14 cellular contexts compared by ENCODE assay signal in the genomic region with DNA sequence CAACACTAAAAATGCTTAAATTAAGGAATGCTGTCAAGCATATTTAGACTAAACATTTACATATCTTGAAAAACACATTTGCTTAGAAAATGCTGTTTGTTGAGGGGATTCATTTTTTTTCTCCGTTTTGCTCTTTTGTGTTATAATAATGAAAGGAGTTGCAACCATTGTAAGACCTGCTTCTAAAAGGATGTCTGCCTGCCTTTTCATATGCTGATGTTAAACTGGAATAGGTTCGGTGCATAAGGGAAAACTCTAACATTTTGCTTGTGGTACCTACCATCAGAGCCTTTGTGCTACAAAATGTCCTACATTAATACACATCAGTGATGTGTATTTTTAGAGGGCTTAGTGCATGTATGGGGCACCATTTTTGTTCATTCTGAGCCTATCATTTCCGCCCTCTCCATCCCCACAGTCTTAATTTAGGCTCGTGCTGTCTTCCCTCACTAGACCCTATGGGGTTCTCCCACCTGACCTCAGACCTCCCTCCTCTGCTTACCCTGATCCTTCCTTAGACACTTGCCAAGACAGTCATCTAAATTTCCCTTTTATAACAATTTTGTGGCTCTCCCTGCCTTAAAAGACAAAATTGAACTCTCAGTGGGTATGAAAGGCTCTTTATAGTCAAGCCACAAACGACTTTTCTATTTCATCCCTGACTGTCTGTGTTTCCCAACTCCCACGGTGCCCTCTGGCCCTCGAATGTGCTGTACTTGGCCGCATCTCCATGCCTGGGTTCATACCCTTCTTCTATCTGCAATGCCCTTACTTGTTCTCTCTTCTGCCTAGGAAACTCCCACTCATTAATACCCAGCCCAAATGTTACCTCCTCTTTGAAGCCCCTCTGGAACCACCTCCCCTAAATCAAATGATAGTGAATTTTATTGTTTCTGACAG.
DNase-seq lines count a peak whose midpoint lies in the region; ATAC-seq, FAIRE-seq and TF ChIP-seq lines count a peak whose summit lies in the region.
"Had no signal": no experiment of that assay in that cellular context is flagged by ENCODE, and none has a peak within 500 bp of the region (broad histone marks: within the 10 kb centered on the region; RNA-seq: fewer than 3 reads in every experiment).

No MANE protein-coding gene starts in this region.

- H3K4me3 Mint-ChIP-seq in H9: no peak overlapping the region; a peak in 1 of 5 replicates
- H3K4me3 Mint-ChIP-seq: CD8-positive, alpha-beta memory T cell had no signal

- no peak overlapping the region for H4K91ac ChIP-seq in H9 (ENCODE audit: insufficient read length, low read depth, low read length)
- no peak overlapping the region for H4K91ac ChIP-seq in H1 (replicated peaks; ENCODE audit: insufficient read length, low read length)

- H3K79me2 ChIP-seq in H9 (ENCODE audit: insufficient read depth, low read length) (no peaks in the 10 kb centered on the region), H1 (ENCODE audit: control insufficient read depth in 1 of 2, insufficient read depth in 2 of 2, low read length in 2 of 2) (no peaks in the 10 kb centered on the region; a peak in 1 of 4 replicates)

- H3K4me1 Mint-ChIP-seq in H9: peaks cover 30 to 34% of the 10 kb centered on the region in 2 experiments

- H2BK15ac ChIP-seq in H9 (ENCODE audit: low read depth, low read length): no peak overlapping the region
- no peak overlapping the region for H2BK15ac ChIP-seq in H1 (ENCODE audit: low read length)

- peak; percentile 7 for FAIRE-seq in H1 (lab: Jason Lieb, UNC)

- no peak overlapping the region for H3K23ac ChIP-seq in H9 (ENCODE audit: insufficient read length, low read depth, low read length)
- H3K23ac ChIP-seq in H1 (ENCODE audit: insufficient read length): no peak overlapping the region

- H4K20me1 ChIP-seq in H9 (ENCODE audit: control insufficient read depth, insufficient read depth, insufficient read length): no peaks in the 10 kb centered on the region
- no peaks in the 10 kb centered on the region for H4K20me1 ChIP-seq in H1 (replicated peaks in 1 of 2; ENCODE audit: control insufficient read depth in 1 of 2, insufficient read depth in 2 of 2, low read length in 2 of 2)

- H3K9me3 ChIP-seq in H9 (ENCODE audit: control insufficient read depth, low read depth, low read length) (no peaks in the 10 kb centered on the region), H1 (ENCODE audit: insufficient read depth in 2 of 2, low read depth in 1 of 2, low read length in 1 of 2) (no peaks in the 10 kb centered on the region), right cardiac atrium (ENCODE audit: control insufficient read depth, low read length) (no peaks in the 10 kb centered on the region), gastrocnemius medialis (no peaks in the 10 kb centered on the region)
- H3K9me3 ChIP-seq: SJCRH30 had no signal

- H2AK5ac ChIP-seq in H9 (ENCODE audit: insufficient read length, low read length) (no peak overlapping the region), H1 (ENCODE audit: low read depth, low read length) (no peak overlapping the region)

- no peak for TF ChIP-seq EP300 in H1 (IDR thresholded peaks at IDR 0.05; ENCODE audit: borderline replicate concordance in 1 of 2, low read depth in 2 of 2, low read length in 2 of 2)

- no peak overlapping the region for H4K5ac ChIP-seq in H9 (ENCODE audit: insufficient read length, low read depth, low read length)
- peak overlapping the region; percentile 25 for H4K5ac ChIP-seq in H1 (ENCODE audit: insufficient read length, low read depth, low read length)

- H3K27ac ChIP-seq in H9 (ENCODE audit: insufficient read length, low read depth, low read length): no peak overlapping the region
- H3K27ac ChIP-seq in H1 (ENCODE audit: low read depth, low read length): no peak overlapping the region
- no peak overlapping the region for H3K27ac ChIP-seq in right cardiac atrium (ENCODE audit: low read length)
- H3K27ac ChIP-seq in gastrocnemius medialis: peak overlapping the region in 3 of 4 donors; percentile 5 to 40 (median 33)
- H3K27ac ChIP-seq: SJCRH30 had no signal

- H3K36me3 ChIP-seq in H1 (ENCODE audit: control insufficient read depth in 2 of 4, insufficient read depth in 4 of 4, low read length in 3 of 4): no peaks in the 10 kb centered on the region
- peaks cover 0 to 99% of the 10 kb centered on the region in 2 donors for H3K36me3 ChIP-seq in gastrocnemius medialis
- H3K36me3 ChIP-seq: SJCRH30 had no signal

- DNase-seq in H9 (no peak), H1 (ENCODE audit: low read depth in 1 of 2, low spot score in 2 of 2) (no peak), right cardiac atrium (no peak), gastrocnemius medialis (no peak), NOMO-1 treated with dmso at 0.1 percent for 144 hours (lab: John Stamatoyannopoulos, UW; ENCODE audit: unreplicated experiment) (no peak)
- DNase-seq: CD8-positive, alpha-beta memory T cell; DMS 273 treated with DMSO at 0.1 percent for 48 hours; HCEC 1CT; NCI-H1417 treated with DMSO at 0.1 percent for 48 hours; NCI-H2029; NCI-H510A treated with DMSO at 0.1 percent for 48 hours; SJCRH30 had no signal

- no peak overlapping the region for H2BK20ac ChIP-seq in H9 (ENCODE audit: low read depth, low read length, poor library complexity, severe bottlenecking)
- peak overlapping the region; percentile 53; the same call in 1 of the 2 replicates for H2BK20ac ChIP-seq in H1 (ENCODE audit: low read length)

- CTCF ChIA-PET in H1 (lab: Charles Lee; ENCODE audit: partially characterized antibody): interaction anchor here (1.5 kb wide), 1 partner anchor 23 kb away, joined by 5 read pairs; no protein-coding TSS in a partner anchor

- no peaks in the 10 kb centered on the region for H3K27me3 Mint-ChIP-seq in H9 (ENCODE audit: low read depth)

- TF ChIP-seq POLR2A in H1 (IDR thresholded peaks at IDR 0.05; ENCODE audit: control extremely low read depth in 1 of 2, low read depth in 2 of 2, low read length in 2 of 2) (no peak), gastrocnemius medialis (IDR thresholded peaks at IDR 0.05) (no peak)

- no peaks in the 10 kb centered on the region for H3K27me3 ChIP-seq in H9 (ENCODE audit: insufficient read depth, low read length)
- no peaks in the 10 kb centered on the region for H3K27me3 ChIP-seq in H1 (replicated peaks in 1 of 4; ENCODE audit: control insufficient read depth in 3 of 4, extremely low read depth in 1 of 4, insufficient read depth in 3 of 4, low read length in 3 of 4)
- no peaks in the 10 kb centered on the region for H3K27me3 ChIP-seq in right cardiac atrium (ENCODE audit: control insufficient read depth, insufficient read depth)
- H3K27me3 ChIP-seq in gastrocnemius medialis: no peaks in the 10 kb centered on the region
- H3K27me3 ChIP-seq: SJCRH30 had no signal

- intact Hi-C loops in right cardiac atrium (cut with DNase I): no loop called here
- intact Hi-C loops in gastrocnemius medialis (cut with DNase I; ENCODE audit: low total_unique reads): no loop called here

- WGBS in H9 (ENCODE audit: extremely low coverage, insufficient read length, low lambda C conversion rate): no CpG with 5 or more reads among the region's 8 CpGs
- 67% methylated on average over 8 of the region's 8 CpGs; no CpG with 5 or more reads in 1 of the 2 experiments for WGBS in H1 (ENCODE audit: extremely low coverage in 1 of 2, insufficient coverage in 1 of 2, insufficient read length in 1 of 2, insufficient replicate concordance in 2 of 2, low coverage in 1 of 2, low lambda C conversion rate in 2 of 2, missing lambda C conversion rate in 1 of 2), 2 experiments
- 64% methylated on average over 8 of the region's 8 CpGs for WGBS in right cardiac atrium

- in situ Hi-C loops in gastrocnemius medialis (cut with MboI; ENCODE audit: low sequenced_read_pairs in 4 of 4): no loop called here

- no peak for TF ChIP-seq RAD21 in H1 (IDR thresholded peaks at IDR 0.05 in 1 of 2, conservative IDR thresholded peaks at IDR 0.05 in 1 of 2; ENCODE audit: low read depth in 2 of 2, low read length in 2 of 2)

- H2AFZ ChIP-seq in H9 (ENCODE audit: low read length): no peak overlapping the region
- 0 out of 2 replicates have a peak overlapping the region, but pooled peaks have one; percentile 22 for H2AFZ ChIP-seq in H1 (ENCODE audit: low read length)

- H3T11ph ChIP-seq in H9 (ENCODE audit: low read length): no peak overlapping the region

- no peak overlapping the region for H3K4me3 ChIP-seq in H1 (ENCODE audit: extremely low read depth in 1 of 4, insufficient read depth in 2 of 4, low read depth in 3 of 4, low read length in 4 of 4)
- H3K4me3 ChIP-seq in right cardiac atrium (ENCODE audit: low read length): no peak overlapping the region
- no peak overlapping the region for H3K4me3 ChIP-seq in gastrocnemius medialis
- H3K4me3 ChIP-seq: SJCRH30 had no signal

- H3K18ac ChIP-seq in H9 (ENCODE audit: insufficient read length, low read depth, low read length) (no peak overlapping the region), H1 (ENCODE audit: extremely low read depth, low read length) (no peak overlapping the region)

- H3K79me1 ChIP-seq in H9 (ENCODE audit: insufficient read depth, low read depth, low read length, poor library complexity, severe bottlenecking) (no peaks in the 10 kb centered on the region), H1 (ENCODE audit: low read depth, low read length) (no peaks in the 10 kb centered on the region)

- ATAC-seq in right cardiac atrium (peak; percentile 67 to 77), gastrocnemius medialis (no peak), GM18517 (IDR thresholded peaks at IDR 0.05; ENCODE audit: unreplicated experiment) (no peak), HG02970 (IDR thresholded peaks at IDR 0.05; ENCODE audit: low FRiP score, unreplicated experiment) (no peak)

- no peak overlapping the region for H3K56ac ChIP-seq in H9 (ENCODE audit: insufficient read length, low read depth, low read length)
- H3K56ac ChIP-seq in H1 (replicated peaks; ENCODE audit: insufficient read length, low read depth, low read length): no peak overlapping the region

- H3K4ac ChIP-seq in H9 (ENCODE audit: low read depth, low read length) (no peak overlapping the region), H1 (replicated peaks; ENCODE audit: insufficient read length, low read depth, low read length) (no peak overlapping the region)

- H2BK12ac ChIP-seq in H9 (ENCODE audit: insufficient read length, low read depth, low read length) (no peak overlapping the region), H1 (ENCODE audit: low read depth, low read length) (no peak overlapping the region)

- H4K8ac ChIP-seq in H9 (replicated peaks; ENCODE audit: insufficient read length, low read depth, low read length) (no peak overlapping the region), H1 (ENCODE audit: extremely low read depth, insufficient read depth, low read length) (no peak overlapping the region)

- H3K9ac ChIP-seq in H9 (ENCODE audit: extremely low read depth, insufficient read length, low read length) (no peak overlapping the region), H1 (replicated peaks in 1 of 4; ENCODE audit: extremely low read depth in 1 of 4, low read depth in 3 of 4, low read length in 3 of 4) (no peak overlapping the region)

- no peak overlapping the region for H2BK120ac ChIP-seq in H9 (ENCODE audit: low read depth, low read length, poor library complexity, severe bottlenecking)
- no peak overlapping the region for H2BK120ac ChIP-seq in H1 (replicated peaks; ENCODE audit: low read depth, low read length)

- H3K27ac Mint-ChIP-seq in H9: peak overlapping the region; percentile 22 to 55 (median 41); a peak in 2 of 7 replicates

- H3K4me2 ChIP-seq in H9 (ENCODE audit: insufficient read depth, insufficient read length, low read length) (peak overlapping the region; percentile 34), H1 (ENCODE audit: insufficient read depth in 1 of 2, low read depth in 2 of 2, low read length in 2 of 2) (peak overlapping the region; percentile 4 to 52; a peak in 2 of 4 replicates)

- H3K14ac ChIP-seq in H9 (ENCODE audit: insufficient read depth, low read length) (no peak overlapping the region), H1 (ENCODE audit: insufficient read length) (no peak overlapping the region)

- POLR2A ChIA-PET in H1 (lab: Charles Lee; ENCODE audit: partially characterized antibody): no interaction called here

- H3K9me3 Mint-ChIP-seq in H9: no peaks in the 10 kb centered on the region
- H3K9me3 Mint-ChIP-seq: CD8-positive, alpha-beta memory T cell had no signal

- H2BK5ac ChIP-seq in H9 (ENCODE audit: insufficient read length, low read length) (no peak overlapping the region), H1 (ENCODE audit: low read depth, low read length) (no peak overlapping the region)

- no peak for TF ChIP-seq CTCF in H9 (conservative IDR thresholded peaks at IDR 0.05)
- TF ChIP-seq CTCF in H1 (IDR thresholded peaks at IDR 0.05; ENCODE audit: control extremely low read depth in 1 of 3, insufficient read depth in 1 of 3, low read depth in 1 of 3, low read length in 3 of 3): no peak
- TF ChIP-seq CTCF in gastrocnemius medialis (IDR thresholded peaks at IDR 0.05 in 4 of 5, conservative IDR thresholded peaks at IDR 0.05 in 1 of 5): no peak

- H3K23me2 ChIP-seq in H9 (ENCODE audit: insufficient read length, low read depth, low read length, poor library complexity, severe bottlenecking): no peaks in the 10 kb centered on the region
- H3K23me2 ChIP-seq in H1 (ENCODE audit: low read depth, low read length): no peaks in the 10 kb centered on the region

- H3K4me1 ChIP-seq in H9 (ENCODE audit: insufficient read depth, low read length) (peaks cover 8% of the 10 kb centered on the region; the same call in 1 of the 2 replicates), H1 (replicated peaks in 1 of 4; ENCODE audit: control insufficient read depth in 3 of 4, insufficient read depth in 4 of 4, low read length in 3 of 4) (peaks cover 0 to 12% (median 5%) of the 10 kb centered on the region in 4 experiments; a peak in 4 of 7 replicates), right cardiac atrium (ENCODE audit: control insufficient read depth, insufficient read depth, low read length) (no peaks in the 10 kb centered on the region), gastrocnemius medialis (no peaks in the 10 kb centered on the region)
- H3K4me1 ChIP-seq: SJCRH30 had no signal

- H3K36me3 Mint-ChIP-seq in H9 (ENCODE audit: insufficient read depth in 1 of 3, low read depth in 3 of 3): no peaks in the 10 kb centered on the region

Comparison
In these comparisons a context has a peak if more than half of its experiments do, and no peak if none do; other contexts are left out.
1. H3K27ac ChIP-seq: peak in gastrocnemius medialis (3 of 4); none in H9 (single experiment), H1 (single experiment) and right cardiac atrium (single experiment).
2. ATAC-seq: peak in right cardiac atrium (2 of 2); none in gastrocnemius medialis (0 of 2), GM18517 (single experiment) and HG02970 (single experiment).